Comparison of ENCODE assay signal across 8 cellular contexts in genomic region chr10:24207781-24208611, GRCh38. TPM values are rescaled to one million over a fixed set of nuclear protein-coding genes. Genes with fewer than 3 reads are reported as not detected.
A peak's percentile ranks its signal among the peaks of the same experiment; 100 is the strongest.
DNase-seq lines count a peak whose midpoint lies in the region; ATAC-seq, FAIRE-seq and TF ChIP-seq lines count a peak whose summit lies in the region.

No MANE protein-coding gene starts in this region.

- POLR2A ChIA-PET in HEK293T (lab: Yijun Ruan, JAX) = no interaction called here

- no peak for TF ChIP-seq EP300 in sigmoid colon (IDR thresholded peaks at IDR 0.05)

- 15 to 50% methylated on average over 13 of the region's 13 CpGs for WGBS in sigmoid colon, 2 donors

- H3K4me3 ChIP-seq in sigmoid colon = peak overlapping the region in 3 of 4 donors; percentile 57 to 58 (median 57)

- TF ChIP-seq CTCF in VCaP (conservative IDR thresholded peaks at IDR 0.05) (no peak), sigmoid colon (IDR thresholded peaks at IDR 0.05) (no peak)

- no peak for TF ChIP-seq POLR2A in sigmoid colon (IDR thresholded peaks at IDR 0.05)

- FAIRE-seq in frontal cortex (lab: Jason Lieb, UNC) = no peak

- CTCF ChIA-PET in HEK293T (lab: Yijun Ruan, JAX) = no interaction called here

- peaks cover 0 to 30% (median 25%) of the 10 kb centered on the region in 4 donors for H3K4me1 ChIP-seq in sigmoid colon

- H3K9me3 ChIP-seq in sigmoid colon = no peaks in the 10 kb centered on the region

- H3K27me3 ChIP-seq in sigmoid colon = no peaks in the 10 kb centered on the region

- H3K27ac ChIP-seq in VCaP (peak overlapping the region; percentile 94), sigmoid colon (peak overlapping the region; percentile 83 to 89 (median 87))

- H3K36me3 ChIP-seq in sigmoid colon = no peaks in the 10 kb centered on the region

- intact Hi-C loops in left ventricle myocardium superior (cut with micrococcal nuclease) (no loop called here), sigmoid colon (cut with DNase I) (no loop called here)

- no peak for DNase-seq in HEK293T (ENCODE audit: extremely low spot score)
- DNase-seq in left ventricle myocardium superior = no peak
- DNase-seq in sigmoid colon = no peak
- DNase-seq in frontal cortex (ENCODE audit: low spot score in 2 of 2) = no peak
- no peak for DNase-seq in NCI-H524 treated with DMSO at 0.1 percent for 48 hours (lab: John Stamatoyannopoulos, UW)

- ATAC-seq in left ventricle myocardium superior (peak; percentile 68), HG03442 (IDR thresholded peaks at IDR 0.05; ENCODE audit: unreplicated experiment) (no peak), GM18868 (IDR thresholded peaks at IDR 0.05; ENCODE audit: unreplicated experiment) (no peak)

TF ChIP-seq in HEK293T, 16 proteins besides CTCF, POLR2A, EP300 and RAD21:
- TF ChIP-seq ZNF384 (IDR thresholded peaks at IDR 0.05) = peak; percentile 60
- TF ChIP-seq L3MBTL2 (conservative IDR thresholded peaks at IDR 0.05) = no peak
TF ChIP-seq in HEK293T: peak in this region for 1.

RNA-seq across cellular contexts. Expression of gene KIAA1217, which starts 0.9 kb away (rescaled TPM):
- total RNA-seq in left ventricle myocardium superior (46.6 TPM), sigmoid colon (10 to 100 TPM in 2 of 4 donors, 1 to 10 TPM in 2; 7.6 to 23.0 (median 10.1) TPM), frontal cortex (4.1 TPM)
- 10 to 100 TPM; 15.0 to 31.9 (median 15.3) TPM for polyA plus RNA-seq in sigmoid colon
